ENCODE assay signal across 8 cellular contexts in the genomic region with DNA sequence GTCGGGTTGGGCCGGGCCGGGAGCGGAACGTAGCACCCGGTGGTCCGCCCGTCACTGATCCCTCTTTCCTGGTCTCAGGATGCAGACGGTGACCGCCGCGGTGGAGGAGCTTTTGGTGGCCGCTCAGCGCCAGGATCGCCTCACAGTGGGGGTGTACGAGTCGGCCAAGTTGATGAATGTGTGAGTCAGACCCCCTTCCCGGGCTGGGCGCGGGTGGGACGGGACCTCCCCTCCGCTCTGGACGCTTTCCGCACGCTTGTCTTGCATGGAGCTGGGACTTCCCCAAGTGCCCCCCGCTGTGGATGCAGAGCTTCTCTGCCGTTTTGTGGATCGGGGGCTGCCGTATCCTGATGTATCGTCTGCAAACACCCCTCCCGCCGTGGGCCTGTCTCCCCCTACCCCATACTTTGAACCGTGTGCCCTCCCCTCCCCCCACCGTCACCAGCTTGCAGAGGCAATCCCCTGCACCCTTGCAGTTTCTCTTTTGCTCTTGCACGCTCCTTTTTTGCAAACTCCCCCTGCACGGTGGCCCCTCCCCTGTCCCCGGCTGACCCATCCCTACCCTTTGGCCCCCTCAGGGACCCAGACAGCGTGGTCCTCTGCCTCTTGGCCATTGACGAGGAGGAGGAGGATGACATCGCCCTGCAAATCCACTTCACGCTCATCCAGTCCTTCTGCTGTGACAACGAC. TPM values are rescaled to one million over a fixed set of nuclear protein-coding genes. Genes with fewer than 3 reads are reported as not detected.
DNase-seq lines count a peak whose midpoint lies in the region; ATAC-seq lines count a peak whose summit lies in the region.

No MANE protein-coding gene starts in this region.

- peak; percentile 86 for DNase-seq in ELR (ENCODE audit: low read depth)
- peak; percentile 47 to 53 for DNase-seq in SJCRH30
- DNase-seq in activated naive CD8-positive, alpha-beta T cell treated with anti-CD3 and anti-CD28 coated beads, Interleukin-2, amount 50 U/mL, for 16 hours (ENCODE audit: low read depth, low spot score) = peak; percentile 58
- DNase-seq in right cardiac atrium = peak; percentile 69 to 83 (median 79)
- no peak for DNase-seq in skeletal muscle cell (ENCODE audit: low read depth)
- DNase-seq in dedifferentiated amniotic fluid mesenchymal stem cell (ENCODE audit: extremely low spot score) = no peak
- no peak for DNase-seq in hippocampal formation (lab: John Stamatoyannopoulos, UW)

- no peaks in the 10 kb centered on the region for H3K36me3 ChIP-seq in SJCRH30

- no peaks in the 10 kb centered on the region for H3K27me3 ChIP-seq in SJCRH30
- no peaks in the 10 kb centered on the region for H3K27me3 ChIP-seq in right cardiac atrium (ENCODE audit: control insufficient read depth, insufficient read depth)

- H3K4me3 ChIP-seq in SJCRH30 (peak overlapping the region; percentile 76), right cardiac atrium (ENCODE audit: low read length) (peak overlapping the region; percentile 84), skeletal muscle cell (ENCODE audit: low read depth, low read length) (peak overlapping the region; percentile 97)

- peak overlapping the region; percentile 37; the same call in 1 of the 2 replicates for H3K27ac ChIP-seq in SJCRH30
- H3K27ac ChIP-seq in right cardiac atrium (ENCODE audit: low read length) = peak overlapping the region; percentile 70

- no peaks in the 10 kb centered on the region for H3K4me1 ChIP-seq in SJCRH30
- H3K4me1 ChIP-seq in right cardiac atrium (ENCODE audit: control insufficient read depth, insufficient read depth, low read length) = no peaks in the 10 kb centered on the region

- intact Hi-C loops in right cardiac atrium (cut with DNase I) = loop anchor here (2.0 to 10.0 kb wide), 4 partner anchors 66 to 101 kb away; no protein-coding TSS in a partner anchor

- H3K9me3 ChIP-seq in SJCRH30 (replicated peaks) (no peaks in the 10 kb centered on the region), right cardiac atrium (ENCODE audit: control insufficient read depth, low read length) (no peaks in the 10 kb centered on the region)

- WGBS in right cardiac atrium = under 1% methylated on average over 42 of the region's 42 CpGs

- ATAC-seq in HG02798 (IDR thresholded peaks at IDR 0.05; ENCODE audit: poor library complexity, unreplicated experiment) = peak; percentile 24
- peak; percentile 2 to 3 for ATAC-seq in right cardiac atrium

RNA-seq across cellular contexts. Expression of a gene that starts 0.7 kb away (rescaled TPM):
- 2.6 and 2.8 TPM in 2 replicates for total RNA-seq in SJCRH30 (2014; rRNA removed; shearing (Covaris generic))
- 100 to 1,000 TPM in 2 of 4 donors, 10 to 100 TPM in 2; 52.4 to 205 (median 78.9) TPM for total RNA-seq in right cardiac atrium
- 195 TPM for polyA plus RNA-seq in right cardiac atrium

RNA-seq across cellular contexts. Expression of a gene that starts 19.8 kb away (rescaled TPM):
- total RNA-seq in SJCRH30 (2014; rRNA removed; shearing (Covaris generic)) = 152 and 160 TPM in 2 replicates
- total RNA-seq in right cardiac atrium = 10 to 100 TPM in 3 of 4 donors, 1 to 10 TPM in 1; 9.6 to 21.6 (median 14.9) TPM
- 12.1 TPM for polyA plus RNA-seq in right cardiac atrium

RNA-seq across cellular contexts. Expression of a gene that starts 49.2 kb away (rescaled TPM):
- 35.7 and 49.3 TPM in 2 replicates for total RNA-seq in SJCRH30 (2014; rRNA removed; shearing (Covaris generic))
- 10 to 100 TPM; 73.9 to 91.2 (median 81.2) TPM for total RNA-seq in right cardiac atrium
- polyA plus RNA-seq in right cardiac atrium = 69.6 TPM

Comparison
In these comparisons a context has a peak if more than half of its experiments do, and no peak if none do; other contexts are left out.
1. DNase-seq: peak in ELR (single experiment), SJCRH30 (2 of 2), activated naive CD8-positive, alpha-beta T cell treated with anti-CD3 and anti-CD28 coated beads, Interleukin-2, amount 50 U/mL, for 16 hours (single experiment) and right cardiac atrium (3 of 3); none in skeletal muscle cell (single experiment), dedifferentiated amniotic fluid mesenchymal stem cell (single experiment) and hippocampal formation (0 of 2).
2. RNA of a gene that starts 0.7 kb away (total RNA-seq): 52.4 to 205 TPM in right cardiac atrium; 2.6 to 2.8 TPM in SJCRH30; every median in the first group is over 10 times any median in the second.
3. Peak in every context shown above with its lines, with median percentiles within 50 percentile points of each other: H3K4me3 ChIP-seq.